Comparison of ENCODE assay signal across 18 cellular contexts in genomic region chr1:206554201-206554600, GRCh38. TPM values are rescaled to one million over a fixed set of nuclear protein-coding genes. Genes with fewer than 3 reads are reported as not detected.
A peak's percentile ranks its signal among the peaks of the same experiment; 100 is the strongest.
DNase-seq lines count a peak whose midpoint lies in the region; ATAC-seq and TF ChIP-seq lines count a peak whose summit lies in the region.
"Had no signal": no experiment of that assay in that cellular context is flagged by ENCODE, and none has a peak within 500 bp of the region (broad histone marks: within the 10 kb centered on the region; RNA-seq: fewer than 3 reads in every experiment).

No MANE protein-coding gene starts in this region.

- peak overlapping the region; percentile 86 for H3K27ac Mint-ChIP-seq in activated CD4-positive, alpha-beta T cell treated with anti-CD3 and anti-CD28 coated beads, Interleukin-2, amount 10 ng/mL, durations not matched to agents 7 days and 5 days
- peak overlapping the region; percentile 86 for H3K27ac Mint-ChIP-seq in CD4-positive, alpha-beta T cell
- H3K27ac Mint-ChIP-seq in activated naive CD8-positive, alpha-beta T cell = peak overlapping the region; percentile 99
- H3K27ac Mint-ChIP-seq in naive thymus-derived CD4-positive, alpha-beta T cell = peak overlapping the region; percentile 25 to 97 (median 92)

- H3K27ac ChIP-seq in CD4-positive, alpha-beta T cell (ENCODE audit: low read depth, low read length) = peak overlapping the region; percentile 99
- H3K27ac ChIP-seq in naive thymus-derived CD4-positive, alpha-beta T cell (ENCODE audit: low read depth, low read length) = peak overlapping the region; percentile 90
- H3K27ac ChIP-seq: parathyroid adenoma, right lobe of liver, uterus had no signal

- H3K36me3 Mint-ChIP-seq in activated CD4-positive, alpha-beta T cell treated with anti-CD3 and anti-CD28 coated beads, Interleukin-2, amount 10 ng/mL, durations not matched to agents 7 days and 5 days (ENCODE audit: low read depth) = peaks cover 17% of the 10 kb centered on the region
- H3K36me3 Mint-ChIP-seq in CD4-positive, alpha-beta T cell (ENCODE audit: low read depth) = peaks cover 29% of the 10 kb centered on the region
- peaks cover 4% of the 10 kb centered on the region for H3K36me3 Mint-ChIP-seq in activated naive CD8-positive, alpha-beta T cell
- H3K36me3 Mint-ChIP-seq in naive thymus-derived CD4-positive, alpha-beta T cell = peaks cover 0 to 18% (median 6%) of the 10 kb centered on the region in 5 donors

- no peak for ATAC-seq in CD4-positive, alpha-beta T cell (ENCODE audit: poor library complexity)
- no peak for ATAC-seq in naive thymus-derived CD4-positive, alpha-beta T cell
- no peak for ATAC-seq in HG02938 (IDR thresholded peaks at IDR 0.05; ENCODE audit: unreplicated experiment)
- ATAC-seq: activated T-cell treated with anti-CD3 and anti-CD28 coated beads, Interleukin-2, amount 50 U/mL, for 72 hours; body of pancreas; left colon; right lobe of liver had no signal

- H3K36me3 ChIP-seq in naive thymus-derived CD4-positive, alpha-beta T cell (ENCODE audit: control insufficient read depth in 2 of 3, insufficient read depth in 3 of 3, low read length in 3 of 3) = peaks cover 0 to 8% (median 0%) of the 10 kb centered on the region in 3 experiments
- H3K36me3 ChIP-seq: right lobe of liver, uterus had no signal

- DNase-seq in activated CD4-positive, alpha-beta T cell treated with anti-CD3 and anti-CD28 coated beads, Interleukin-2, amount 10 ng/mL, durations not matched to agents 7 days and 5 days = no peak
- DNase-seq in activated CD4-positive, alpha-beta T cell treated with anti-CD3 and anti-CD28 coated beads, Interleukin-2, amount 50 U/mL, for 48 hours = no peak
- no peak for DNase-seq in CD4-positive, alpha-beta T cell
- no peak for DNase-seq in naive thymus-derived CD4-positive, alpha-beta T cell
- no peak for DNase-seq in NCI-H748 (lab: John Stamatoyannopoulos, UW; ENCODE audit: unreplicated experiment)
- no peak for DNase-seq in activated CD8-positive, alpha-beta memory T cell treated with anti-CD3 and anti-CD28 coated beads, Interleukin-2, amount 50 U/mL, for 48 hours
- DNase-seq: activated CD8-positive, alpha-beta memory T cell treated with anti-CD3 and anti-CD28 coated beads for 24 hours; activated T-cell treated with anti-CD3 and anti-CD28 coated beads, Interleukin-2, amount 50 U/mL, for 72 hours; body of pancreas; left colon; NCI-H1105; NCI-H2081 treated with DMSO at 0.1 percent for 48 hours; right lobe of liver; substantia nigra; uterus had no signal

- no peak overlapping the region for H3K4me3 ChIP-seq in naive thymus-derived CD4-positive, alpha-beta T cell (ENCODE audit: low read length)
- H3K4me3 ChIP-seq: body of pancreas, right lobe of liver, uterus had no signal

- H3K9me3 Mint-ChIP-seq in activated CD4-positive, alpha-beta T cell treated with anti-CD3 and anti-CD28 coated beads, Interleukin-2, amount 10 ng/mL, durations not matched to agents 7 days and 5 days = no peaks in the 10 kb centered on the region
- H3K9me3 Mint-ChIP-seq in CD4-positive, alpha-beta T cell = no peaks in the 10 kb centered on the region
- no peaks in the 10 kb centered on the region for H3K9me3 Mint-ChIP-seq in activated naive CD8-positive, alpha-beta T cell (ENCODE audit: low read depth)
- no peaks in the 10 kb centered on the region for H3K9me3 Mint-ChIP-seq in naive thymus-derived CD4-positive, alpha-beta T cell
- H3K9me3 Mint-ChIP-seq: activated T-cell treated with anti-CD3 and anti-CD28 coated beads, Interleukin-2, amount 50 U/mL, for 72 hours had no signal

- no peak for TF ChIP-seq CTCF in CD4-positive, alpha-beta T cell (IDR thresholded peaks at IDR 0.05)

- peaks cover 51% of the 10 kb centered on the region in 2 donors for H3K4me1 ChIP-seq in naive thymus-derived CD4-positive, alpha-beta T cell (ENCODE audit: control insufficient read depth in 2 of 2, insufficient read depth in 2 of 2, low read length in 2 of 2)
- H3K4me1 ChIP-seq: parathyroid adenoma had no signal

- intact Hi-C loops in CD4-positive, alpha-beta T cell (cut with DNase I, micrococcal nuclease) = no loop called here
- intact Hi-C loops in naive thymus-derived CD4-positive, alpha-beta T cell (cut with micrococcal nuclease) = no loop called here

- no peak overlapping the region for H3K4me3 Mint-ChIP-seq in activated CD4-positive, alpha-beta T cell treated with anti-CD3 and anti-CD28 coated beads, Interleukin-2, amount 10 ng/mL, durations not matched to agents 7 days and 5 days
- H3K4me3 Mint-ChIP-seq in CD4-positive, alpha-beta T cell = peak overlapping the region; percentile 8
- no peak overlapping the region for H3K4me3 Mint-ChIP-seq in activated naive CD8-positive, alpha-beta T cell
- H3K4me3 Mint-ChIP-seq in naive thymus-derived CD4-positive, alpha-beta T cell = peak overlapping the region in 5 of 10 donors; percentile 4 to 98 (median 54)

- peaks cover 58% of the 10 kb centered on the region for H3K4me1 Mint-ChIP-seq in activated CD4-positive, alpha-beta T cell treated with anti-CD3 and anti-CD28 coated beads, Interleukin-2, amount 10 ng/mL, durations not matched to agents 7 days and 5 days
- peaks cover 69% of the 10 kb centered on the region for H3K4me1 Mint-ChIP-seq in CD4-positive, alpha-beta T cell (ENCODE audit: low read depth)
- peaks cover 52% of the 10 kb centered on the region for H3K4me1 Mint-ChIP-seq in activated naive CD8-positive, alpha-beta T cell (ENCODE audit: low read depth)
- H3K4me1 Mint-ChIP-seq in naive thymus-derived CD4-positive, alpha-beta T cell = peaks cover 43 to 67% (median 54%) of the 10 kb centered on the region in 7 donors

- CTCF ChIA-PET in activated CD4-positive, alpha-beta T cell treated with anti-CD3 and anti-CD28 coated beads, Interleukin-2, amount 10 ng/mL, durations not matched to agents 7 days and 5 days (lab: Charles Lee) = interaction anchor here (1.0 to 23.2 kb wide), 12 partner anchors 9 to 364 kb away, joined by 3 to 412 read pairs (median 4); partner anchors contain the start of gene EIF2D
- CTCF ChIA-PET in CD4-positive, alpha-beta T cell (lab: Charles Lee) = interaction anchor here (1.3 to 15.8 kb wide), 3 partner anchors 8 to 58 kb away, joined by 3 to 236 read pairs (median 44); partner anchors contain the start of gene EIF2D
- CTCF ChIA-PET in naive thymus-derived CD4-positive, alpha-beta T cell (lab: Charles Lee) = interaction anchor here (0.9 to 20.4 kb wide), 7 partner anchors 8 to 75 kb away, joined by 3 to 424 read pairs (median 5); no protein-coding TSS in a partner anchor

- H3K9me3 ChIP-seq in CD4-positive, alpha-beta T cell (ENCODE audit: control insufficient read depth, low read length) = no peaks in the 10 kb centered on the region
- H3K9me3 ChIP-seq in naive thymus-derived CD4-positive, alpha-beta T cell (ENCODE audit: control insufficient read depth in 2 of 3, low read length in 3 of 3) = no peaks in the 10 kb centered on the region
- H3K9me3 ChIP-seq: body of pancreas, right lobe of liver, uterus had no signal

- H3K27me3 Mint-ChIP-seq in activated CD4-positive, alpha-beta T cell treated with anti-CD3 and anti-CD28 coated beads, Interleukin-2, amount 10 ng/mL, durations not matched to agents 7 days and 5 days = no peaks in the 10 kb centered on the region
- no peaks in the 10 kb centered on the region for H3K27me3 Mint-ChIP-seq in CD4-positive, alpha-beta T cell
- H3K27me3 Mint-ChIP-seq in activated naive CD8-positive, alpha-beta T cell = no peaks in the 10 kb centered on the region
- H3K27me3 Mint-ChIP-seq in naive thymus-derived CD4-positive, alpha-beta T cell = no peaks in the 10 kb centered on the region

- POLR2A ChIA-PET in activated CD4-positive, alpha-beta T cell treated with anti-CD3 and anti-CD28 coated beads, Interleukin-2, amount 10 ng/mL, durations not matched to agents 7 days and 5 days (lab: Charles Lee) = no interaction called here
- POLR2A ChIA-PET in CD4-positive, alpha-beta T cell (lab: Charles Lee) = interaction anchor here (1.0 to 8.1 kb wide), 7 partner anchors 10 to 58 kb away, joined by 4 to 135 read pairs (median 13); partner anchors contain the start of gene EIF2D
- POLR2A ChIA-PET in naive thymus-derived CD4-positive, alpha-beta T cell (lab: Charles Lee) = interaction anchor here (0.9 to 22.2 kb wide), 7 partner anchors 13 to 85 kb away, joined by 3 to 722 read pairs (median 3); partner anchors contain the start of genes EIF2D and IKBKE

- H3K27me3 ChIP-seq in CD4-positive, alpha-beta T cell (ENCODE audit: control insufficient read depth, insufficient read depth, low read length) = no peaks in the 10 kb centered on the region
- no peaks in the 10 kb centered on the region for H3K27me3 ChIP-seq in naive thymus-derived CD4-positive, alpha-beta T cell (ENCODE audit: control insufficient read depth in 2 of 2, insufficient read depth in 2 of 2, low read length in 2 of 2)
- H3K27me3 ChIP-seq: body of pancreas, right lobe of liver, uterus had no signal

RNA-seq across cellular contexts. Expression of gene RASSF5, which starts 46.9 kb away (rescaled TPM):
- 100 to 1,000 TPM; 185 to 201 TPM for total RNA-seq in activated CD4-positive, alpha-beta T cell treated with anti-CD3 and anti-CD28 coated beads, Interleukin-2, amount 10 ng/mL, durations not matched to agents 7 days and 5 days
- total RNA-seq in CD4-positive, alpha-beta T cell = 100 to 1,000 TPM; 153 to 156 TPM
- total RNA-seq in naive thymus-derived CD4-positive, alpha-beta T cell = 100 to 1,000 TPM; 155 to 240 (median 218) TPM
- polyA plus RNA-seq in naive thymus-derived CD4-positive, alpha-beta T cell = 100 to 1,000 TPM; 299 to 416 TPM

RNA-seq across cellular contexts. Expression of gene EIF2D, which starts 58.1 kb away (rescaled TPM):
- total RNA-seq in activated CD4-positive, alpha-beta T cell treated with anti-CD3 and anti-CD28 coated beads, Interleukin-2, amount 10 ng/mL, durations not matched to agents 7 days and 5 days = 10 to 100 TPM; 44.5 to 51.6 TPM
- 10 to 100 TPM; 48.9 to 51.6 TPM for total RNA-seq in CD4-positive, alpha-beta T cell
- 10 to 100 TPM; 38.7 to 73.0 (median 59.6) TPM for total RNA-seq in naive thymus-derived CD4-positive, alpha-beta T cell
- 10 to 100 TPM; 33.5 to 53.4 TPM for polyA plus RNA-seq in naive thymus-derived CD4-positive, alpha-beta T cell
